Comparison of ENCODE assay signal across 8 cellular contexts in genomic region chr9:33924978-33925797, GRCh38.
A peak's percentile ranks its signal among the peaks of the same experiment; 100 is the strongest.
DNase-seq lines count a peak whose midpoint lies in the region; ATAC-seq, FAIRE-seq and TF ChIP-seq lines count a peak whose summit lies in the region.

No MANE protein-coding gene starts in this region.

- 51 to 54% methylated on average over 17 of the region's 17 CpGs for WGBS in GM23248 (ENCODE audit: low coverage in 1 of 2, low lambda C conversion rate in 2 of 2, missing lambda C conversion rate in 2 of 2), 2 experiments
- WGBS in H1 (ENCODE audit: extremely low coverage in 1 of 2, insufficient coverage in 1 of 2, insufficient read length in 1 of 2, insufficient replicate concordance in 2 of 2, low coverage in 1 of 2, low lambda C conversion rate in 2 of 2, missing lambda C conversion rate in 1 of 2), 2 experiments, result 82% methylated on average over 17 of the region's 17 CpGs; no CpG with 5 or more reads in 1 of the 2 experiments
- WGBS in aorta, 2 donors, result 50 to 53% methylated on average over 17 of the region's 17 CpGs

- no peak overlapping the region for H3K23ac ChIP-seq in H1 (ENCODE audit: insufficient read length)

- H3K36me3 ChIP-seq in CD8-positive, alpha-beta memory T cell (ENCODE audit: insufficient read depth, low read length), result peaks cover 44% of the 10 kb centered on the region
- H3K36me3 ChIP-seq in GM23248 (ENCODE audit: low read depth) (peaks cover 34% of the 10 kb centered on the region; the same call in 1 of the 2 replicates), H1 (ENCODE audit: control insufficient read depth in 2 of 4, insufficient read depth in 4 of 4, low read length in 3 of 4) (peaks cover 56 to 75% (median 69%) of the 10 kb centered on the region in 4 experiments), aorta (ENCODE audit: control insufficient read depth in 1 of 2, insufficient read depth in 2 of 2, low read length in 1 of 2) (peaks cover 0 to 6% of the 10 kb centered on the region in 2 donors)

- no peaks in the 10 kb centered on the region for H3K79me1 ChIP-seq in H1 (ENCODE audit: low read depth, low read length)

- H3K14ac ChIP-seq in H1 (ENCODE audit: insufficient read length), result no peak overlapping the region

- H3K27ac Mint-ChIP-seq in CD8-positive, alpha-beta memory T cell, result peak overlapping the region in 5 of 8 donors; percentile 38 to 84 (median 68)

- H3K79me2 ChIP-seq in GM23248 (ENCODE audit: insufficient read depth) (peaks cover 23% of the 10 kb centered on the region), H1 (ENCODE audit: control insufficient read depth in 1 of 2, insufficient read depth in 2 of 2, low read length in 2 of 2) (no peaks in the 10 kb centered on the region)

- CTCF ChIA-PET in CD8-positive, alpha-beta memory T cell (lab: Charles Lee), result interaction anchor here (1.0 to 3.0 kb wide), 4 partner anchors 9 to 112 kb away, joined by 3 to 12 read pairs (median 5); no protein-coding TSS in a partner anchor
- CTCF ChIA-PET in H1 (lab: Charles Lee; ENCODE audit: partially characterized antibody), result interaction anchor here (0.6 to 6.5 kb wide), 32 partner anchors 10 to 454 kb away, joined by 3 to 70 read pairs (median 4); partner anchors contain the start of gene DCAF12

- no peaks in the 10 kb centered on the region for H3K9me3 ChIP-seq in CD8-positive, alpha-beta memory T cell (ENCODE audit: low read length)
- H3K9me3 ChIP-seq in GM23248 (ENCODE audit: low read depth) (no peaks in the 10 kb centered on the region), H1 (ENCODE audit: insufficient read depth in 2 of 2, low read depth in 1 of 2, low read length in 1 of 2) (no peaks in the 10 kb centered on the region), aorta (ENCODE audit: control insufficient read depth, low read length) (no peaks in the 10 kb centered on the region)

- TF ChIP-seq CTCF in H1 (IDR thresholded peaks at IDR 0.05; ENCODE audit: control extremely low read depth in 1 of 3, insufficient read depth in 1 of 3, low read depth in 1 of 3, low read length in 3 of 3), result peak; percentile 68 to 79 (median 78)

- H3K4ac ChIP-seq in H1 (replicated peaks; ENCODE audit: insufficient read length, low read depth, low read length), result no peak overlapping the region

- in situ Hi-C loops in GM23248 (cut with MboI), result no loop called here

- no peaks in the 10 kb centered on the region for H3K23me2 ChIP-seq in H1 (ENCODE audit: low read depth, low read length)

- no peaks in the 10 kb centered on the region for H3K27me3 Mint-ChIP-seq in CD8-positive, alpha-beta memory T cell

- no peak overlapping the region for H2BK15ac ChIP-seq in H1 (ENCODE audit: low read length)

- DNase-seq in CD8-positive, alpha-beta memory T cell, result no peak
- DNase-seq in GM23248 (peak; percentile 77), RPMI8226 (peak; percentile 19), H1 (ENCODE audit: low read depth in 1 of 2, low spot score in 2 of 2) (peak; percentile 29 to 73), lung microvascular endothelial cell (ENCODE audit: low read depth in 2 of 2) (peak; percentile 71 to 79), aorta (peak in 1 of 2 donors; percentile 68)

- peak; percentile 54 to 70 for TF ChIP-seq RAD21 in H1 (IDR thresholded peaks at IDR 0.05 in 1 of 2, conservative IDR thresholded peaks at IDR 0.05 in 1 of 2; ENCODE audit: low read depth in 2 of 2, low read length in 2 of 2)

- H3K36me3 Mint-ChIP-seq in CD8-positive, alpha-beta memory T cell, result peaks cover 0 to 92% (median 12%) of the 10 kb centered on the region in 3 donors

- H3K9ac ChIP-seq in GM23248 (no peak overlapping the region), H1 (replicated peaks in 1 of 4; ENCODE audit: extremely low read depth in 1 of 4, low read depth in 3 of 4, low read length in 3 of 4) (no peak overlapping the region; a peak in 1 of 7 replicates)

- H2BK12ac ChIP-seq in H1 (ENCODE audit: low read depth, low read length), result no peak overlapping the region

- no peak overlapping the region for H2AFZ ChIP-seq in GM23248
- no peak overlapping the region for H2AFZ ChIP-seq in H1 (ENCODE audit: low read length)

- ATAC-seq in aorta (ENCODE audit: low FRiP score) (peak; percentile 70), HG02588 (IDR thresholded peaks at IDR 0.05; ENCODE audit: unreplicated experiment) (no peak), HG03439 (IDR thresholded peaks at IDR 0.05; ENCODE audit: unreplicated experiment) (no peak)

- H3K56ac ChIP-seq in H1 (replicated peaks; ENCODE audit: insufficient read length, low read depth, low read length), result no peak overlapping the region

- H4K8ac ChIP-seq in H1 (ENCODE audit: extremely low read depth, insufficient read depth, low read length), result peak overlapping the region; percentile 39; the same call in 1 of the 2 replicates

- H2BK20ac ChIP-seq in H1 (ENCODE audit: low read length), result no peak overlapping the region

- POLR2A ChIA-PET in CD8-positive, alpha-beta memory T cell (lab: Charles Lee), result no interaction called here
- POLR2A ChIA-PET in H1 (lab: Charles Lee; ENCODE audit: partially characterized antibody), result interaction anchor here (0.7 to 3.2 kb wide), 5 partner anchors 9 to 123 kb away, joined by 3 to 10 read pairs (median 3); partner anchors contain the start of gene UBAP2

- no peak overlapping the region for H3K4me3 Mint-ChIP-seq in CD8-positive, alpha-beta memory T cell

- no peak overlapping the region for H4K5ac ChIP-seq in H1 (ENCODE audit: insufficient read length, low read depth, low read length)

- TF ChIP-seq POLR2A in H1 (IDR thresholded peaks at IDR 0.05; ENCODE audit: control extremely low read depth in 1 of 2, low read depth in 2 of 2, low read length in 2 of 2), result no peak

- H3K27me3 ChIP-seq in CD8-positive, alpha-beta memory T cell (ENCODE audit: insufficient read depth, low read length, poor library complexity, severe bottlenecking), result no peaks in the 10 kb centered on the region
- H3K27me3 ChIP-seq in GM23248 (replicated peaks; ENCODE audit: insufficient read depth) (no peaks in the 10 kb centered on the region), H1 (replicated peaks in 1 of 4; ENCODE audit: control insufficient read depth in 3 of 4, extremely low read depth in 1 of 4, insufficient read depth in 3 of 4, low read length in 3 of 4) (no peaks in the 10 kb centered on the region), aorta (ENCODE audit: control insufficient read depth in 1 of 2, insufficient read depth in 2 of 2, low read length in 1 of 2) (no peaks in the 10 kb centered on the region)

- H2BK5ac ChIP-seq in H1 (ENCODE audit: low read depth, low read length), result no peak overlapping the region; the same call in 1 of the 2 replicates

- no peaks in the 10 kb centered on the region for H3K9me3 Mint-ChIP-seq in CD8-positive, alpha-beta memory T cell

- H4K20me1 ChIP-seq in GM23248 (ENCODE audit: insufficient read depth) (no peaks in the 10 kb centered on the region), H1 (replicated peaks in 1 of 2; ENCODE audit: control insufficient read depth in 1 of 2, insufficient read depth in 2 of 2, low read length in 2 of 2) (peaks cover 2 to 5% of the 10 kb centered on the region in 2 experiments)

- no peaks in the 10 kb centered on the region for H3K9me2 ChIP-seq in GM23248 (ENCODE audit: insufficient read depth)

- H3K4me2 ChIP-seq in GM23248 (ENCODE audit: unreplicated experiment), result no peak overlapping the region
- H3K4me2 ChIP-seq in H1 (ENCODE audit: insufficient read depth in 1 of 2, low read depth in 2 of 2, low read length in 2 of 2), result no peak overlapping the region

- H3K4me1 ChIP-seq in CD8-positive, alpha-beta memory T cell (ENCODE audit: insufficient read depth, low read length), result no peaks in the 10 kb centered on the region
- H3K4me1 ChIP-seq in GM23248 (ENCODE audit: insufficient read depth) (no peaks in the 10 kb centered on the region), H1 (replicated peaks in 1 of 4; ENCODE audit: control insufficient read depth in 3 of 4, insufficient read depth in 4 of 4, low read length in 3 of 4) (peaks cover 0 to 2% (median 0%) of the 10 kb centered on the region in 4 experiments; a peak in 2 of 7 replicates), aorta (ENCODE audit: control insufficient read depth in 1 of 2, insufficient read depth in 2 of 2, low read length in 2 of 2) (no peaks in the 10 kb centered on the region)

- no peak overlapping the region for H2AK5ac ChIP-seq in H1 (ENCODE audit: low read depth, low read length)

- H3F3A ChIP-seq in GM23248 (ENCODE audit: insufficient read depth), result peaks cover 42% of the 10 kb centered on the region; the same call in 1 of the 2 replicates

- no peak overlapping the region for H3K18ac ChIP-seq in H1 (ENCODE audit: extremely low read depth, low read length)

- no peaks in the 10 kb centered on the region for H3K4me1 Mint-ChIP-seq in CD8-positive, alpha-beta memory T cell

- no peak overlapping the region for H3K27ac ChIP-seq in CD8-positive, alpha-beta memory T cell (ENCODE audit: low read depth, low read length)
- no peak overlapping the region for H3K27ac ChIP-seq in GM23248
- H3K27ac ChIP-seq in H1 (ENCODE audit: low read depth, low read length), result peak overlapping the region; percentile 38; the same call in 1 of the 2 replicates
- H3K27ac ChIP-seq in aorta (ENCODE audit: low read depth in 1 of 2, low read length in 2 of 2), result peak overlapping the region in 1 of 2 donors; percentile 27

- intact Hi-C loops in aorta (cut with DNase I), result loop anchor here in 1 of 2 donors (10.0 kb wide), 3 partner anchors 100 to 150 kb away; partner anchors contain the start of gene UBE2R2

- H3K4me3 ChIP-seq in CD8-positive, alpha-beta memory T cell (ENCODE audit: low read length), result no peak overlapping the region
- H3K4me3 ChIP-seq in GM23248 (no peak overlapping the region), H1 (ENCODE audit: extremely low read depth in 1 of 4, insufficient read depth in 2 of 4, low read depth in 3 of 4, low read length in 4 of 4) (no peak overlapping the region), aorta (ENCODE audit: low read length in 2 of 2) (no peak overlapping the region)

- TF ChIP-seq EP300 in H1 (IDR thresholded peaks at IDR 0.05; ENCODE audit: borderline replicate concordance in 1 of 2, low read depth in 2 of 2, low read length in 2 of 2), result no peak

- FAIRE-seq in H1 (lab: Jason Lieb, UNC), result peak; percentile 84

- no peak overlapping the region for H4K91ac ChIP-seq in H1 (replicated peaks; ENCODE audit: insufficient read length, low read length)

- no peak overlapping the region for H2BK120ac ChIP-seq in H1 (replicated peaks; ENCODE audit: low read depth, low read length)

TF ChIP-seq in H1, 55 proteins besides CTCF, POLR2A, EP300 and RAD21 (continues in another document):
- TF ChIP-seq CBX5 (IDR thresholded peaks at IDR 0.05; ENCODE audit: low read depth, low read length) (no peak), GTF2F1 (IDR thresholded peaks at IDR 0.05; ENCODE audit: borderline replicate concordance, low read depth, low read length) (no peak), TEAD4 (IDR thresholded peaks at IDR 0.05; ENCODE audit: low read depth, low read length) (no peak), KDM4A (IDR thresholded peaks at IDR 0.05; ENCODE audit: low read depth, low read length, severe bottlenecking) (no peak), ASH2L (IDR thresholded peaks at IDR 0.05; ENCODE audit: low read length) (no peak), JUN (IDR thresholded peaks at IDR 0.05; ENCODE audit: low read depth, low read length) (no peak), FOSL1 (IDR thresholded peaks at IDR 0.05; ENCODE audit: insufficient read depth, low read depth, low read length) (no peak), RBBP5 (IDR thresholded peaks at IDR 0.05; ENCODE audit: borderline replicate concordance, low read depth, low read length) (no peak), SP2 (IDR thresholded peaks at IDR 0.05; ENCODE audit: low read length) (no peak)

Comparison
In these comparisons a context has a peak if more than half of its experiments do, and no peak if none do; other contexts are left out.
1. DNase-seq: peak in GM23248 (single experiment), RPMI8226 (single experiment), H1 (2 of 2) and lung microvascular endothelial cell (2 of 2); none in CD8-positive, alpha-beta memory T cell (0 of 5).